9 cellular contexts compared by ENCODE assay signal in the genomic region with DNA sequence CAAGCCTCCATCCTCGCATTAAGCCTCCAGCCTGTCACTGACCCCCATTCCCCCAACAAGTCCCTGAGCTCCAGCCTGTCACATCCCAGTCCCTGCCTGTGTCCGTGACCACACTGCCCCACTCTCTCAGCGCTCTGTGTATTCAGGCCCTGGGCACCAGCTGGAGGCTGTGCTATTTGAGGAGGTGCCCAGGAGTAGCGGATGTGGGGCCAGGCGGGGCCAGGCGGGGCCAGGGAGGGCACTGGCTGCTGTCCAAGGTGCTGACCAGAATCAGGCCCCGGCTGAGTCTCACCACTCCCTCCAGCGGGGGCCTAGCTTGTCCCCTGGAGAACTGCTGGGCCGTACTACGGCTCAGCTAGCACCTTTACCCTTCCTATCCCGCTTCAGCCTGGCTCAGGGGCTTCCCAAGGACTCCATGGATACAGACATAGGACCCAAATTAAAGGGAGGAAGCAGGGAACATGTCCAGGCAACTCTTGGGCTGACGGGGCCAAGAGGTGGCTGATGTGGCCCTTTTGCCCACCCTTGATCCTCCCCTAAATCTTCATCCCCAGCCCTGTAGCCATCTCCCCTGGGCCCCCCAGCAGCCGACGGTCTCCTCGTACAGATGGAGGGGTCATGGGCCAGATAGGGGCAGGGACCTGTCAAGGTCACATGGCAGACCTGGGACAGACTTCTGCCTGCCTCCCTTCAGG. TPM values are rescaled to one million over a fixed set of nuclear protein-coding genes. Genes with fewer than 3 reads are reported as not detected.
DNase-seq lines count a peak whose midpoint lies in the region; ATAC-seq and TF ChIP-seq lines count a peak whose summit lies in the region.
"Had no signal": no experiment of that assay in that cellular context is flagged by ENCODE, and none has a peak within 500 bp of the region (broad histone marks: within the 10 kb centered on the region; RNA-seq: fewer than 3 reads in every experiment).

No MANE protein-coding gene starts in this region.

- H3K36me3 Mint-ChIP-seq in nephron progenitor cell (ENCODE audit: low read depth) = no peaks in the 10 kb centered on the region

- in situ Hi-C loops in G401 (cut with HindIII; ENCODE audit: low sequenced_read_pairs) = no loop called here

- peaks cover 17% of the 10 kb centered on the region for H3K27me3 Mint-ChIP-seq in nephron progenitor cell (ENCODE audit: low read depth, poor library complexity)

- ATAC-seq in esophagus mucosa (peak; percentile 31), GM18517 (IDR thresholded peaks at IDR 0.05; ENCODE audit: unreplicated experiment) (no peak)

- TF ChIP-seq CTCF in nephron progenitor cell (IDR thresholded peaks at IDR 0.05) = no peak

- peaks cover 6% of the 10 kb centered on the region for H3K4me1 Mint-ChIP-seq in nephron progenitor cell

- DNase-seq in G401 (ENCODE audit: low spot score) (peak; percentile 65), NCI-H774 (lab: John Stamatoyannopoulos, UW) (peak; percentile 0), nephron progenitor cell (peak; percentile 95), superior temporal gyrus (ENCODE audit: extremely low spot score) (peak; percentile 88), DMS79 treated with DMSO at 0.1 percent for 48 hours (lab: John Stamatoyannopoulos, UW) (no peak)
- DNase-seq in activated CD8-positive, alpha-beta memory T cell treated with anti-CD3 and anti-CD28 coated beads, Interleukin-2, amount 50 U/mL, for 24 hours (ENCODE audit: extremely low read depth) = peak; percentile 19

- H3K9me3 Mint-ChIP-seq in nephron progenitor cell = no peaks in the 10 kb centered on the region

- H3K27ac Mint-ChIP-seq in nephron progenitor cell = no peak overlapping the region

- no peak overlapping the region for H3K4me3 Mint-ChIP-seq in nephron progenitor cell

RNA-seq across cellular contexts. Expression of a gene that starts 1.1 kb away (rescaled TPM):
- total RNA-seq in G401 (2014; rRNA removed; shearing (Covaris generic)) = not detected in 2 replicates
- total RNA-seq in esophagus mucosa = not detected
- total RNA-seq: glomerular endothelial cell had no signal

RNA-seq across cellular contexts. Expression of a gene that starts 16.2 kb away (rescaled TPM):
- total RNA-seq in G401 (2014; rRNA removed; shearing (Covaris generic)) = not detected in 2 replicates
- total RNA-seq in esophagus mucosa = not detected
- total RNA-seq: glomerular endothelial cell had no signal

RNA-seq across cellular contexts. Expression of a gene that starts 48.0 kb away (rescaled TPM):
- total RNA-seq in G401 (2014; rRNA removed; shearing (Covaris generic)) = 12.7 and 16.1 TPM in 2 replicates
- total RNA-seq in esophagus mucosa = 3.7 TPM
